ENCODE assay signal across 8 cellular contexts in the genomic region with DNA sequence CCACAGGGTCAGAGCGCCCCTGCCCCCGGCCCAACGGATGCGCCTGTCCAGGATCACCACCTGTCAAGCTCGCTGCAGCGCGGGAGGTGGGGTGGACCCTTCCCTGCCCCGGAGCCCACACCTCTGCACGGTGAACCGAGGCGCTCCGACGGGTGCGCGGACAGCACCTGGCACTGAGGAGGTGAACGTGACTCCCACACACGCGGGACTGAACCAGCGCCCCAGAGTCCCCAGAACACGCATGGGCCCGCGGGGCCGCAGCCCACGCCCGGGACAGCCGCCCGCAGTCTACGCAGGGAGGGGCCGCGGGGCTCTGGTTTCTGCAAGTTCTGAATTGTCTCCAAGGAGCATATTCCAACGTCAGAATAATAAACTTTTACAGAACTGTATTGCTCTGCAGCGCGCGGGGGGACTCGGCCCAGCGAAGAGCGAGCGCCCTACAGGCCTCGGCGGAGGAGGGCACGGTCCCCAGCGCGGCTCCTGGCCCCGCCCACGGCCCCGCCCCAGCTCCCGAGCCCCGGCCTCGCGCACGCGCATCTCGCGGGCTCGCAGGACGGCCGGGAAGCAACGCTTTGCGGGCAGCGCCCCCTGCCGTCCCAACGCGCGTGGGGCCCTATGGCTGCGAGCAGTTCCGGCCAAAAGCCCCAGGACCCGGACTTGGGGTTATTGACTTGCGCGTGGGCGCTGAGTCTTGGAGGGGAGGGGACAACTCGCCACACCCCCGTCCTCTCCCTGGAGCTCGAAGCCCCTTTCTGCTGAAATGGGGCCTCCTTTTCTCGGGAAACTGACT. TPM values are rescaled to one million over a fixed set of nuclear protein-coding genes. Genes with fewer than 3 reads are reported as not detected.
DNase-seq lines count a peak whose midpoint lies in the region; ATAC-seq and TF ChIP-seq lines count a peak whose summit lies in the region.

No MANE protein-coding gene starts in this region.

- no peaks in the 10 kb centered on the region for H3K9me3 ChIP-seq in Panc1 (ENCODE audit: control insufficient read depth, insufficient read depth, low read depth, low read length)

- no peaks in the 10 kb centered on the region for H3K9me3 Mint-ChIP-seq in Calu3 (ENCODE audit: low read depth, unreplicated experiment)
- no peaks in the 10 kb centered on the region for H3K9me3 Mint-ChIP-seq in activated T-helper 2 cell treated with anti-CD3 and anti-CD28 coated beads, Interferon-gamma antibody, Interleukin-2, Interleukin-4, amounts not matched to agents 10 μg/mL and 5 μg/mL and 100 μg/mL, durations not matched to agents 14 hours and 24 hours and 36 hours
- no peaks in the 10 kb centered on the region for H3K9me3 Mint-ChIP-seq in naive thymus-derived CD8-positive, alpha-beta T cell

- H3K4me3 Mint-ChIP-seq in Calu3 (ENCODE audit: low read depth, unreplicated experiment) = no peak overlapping the region
- peak overlapping the region; percentile 5 for H3K4me3 Mint-ChIP-seq in activated T-helper 2 cell treated with anti-CD3 and anti-CD28 coated beads, Interferon-gamma antibody, Interleukin-2, Interleukin-4, amounts not matched to agents 10 μg/mL and 5 μg/mL and 100 μg/mL, durations not matched to agents 14 hours and 24 hours and 36 hours (ENCODE audit: low read depth)
- H3K4me3 Mint-ChIP-seq in naive thymus-derived CD8-positive, alpha-beta T cell = peak overlapping the region in 9 of 10 donors; percentile 37 to 64 (median 50)

- H3K36me3 Mint-ChIP-seq in Calu3 (ENCODE audit: insufficient read depth, unreplicated experiment) = no peaks in the 10 kb centered on the region
- H3K36me3 Mint-ChIP-seq in activated T-helper 2 cell treated with anti-CD3 and anti-CD28 coated beads, Interferon-gamma antibody, Interleukin-2, Interleukin-4, amounts not matched to agents 10 μg/mL and 5 μg/mL and 100 μg/mL, durations not matched to agents 14 hours and 24 hours and 36 hours (ENCODE audit: low read depth) = no peaks in the 10 kb centered on the region
- H3K36me3 Mint-ChIP-seq in naive thymus-derived CD8-positive, alpha-beta T cell = peaks cover 0 to 5% (median 0%) of the 10 kb centered on the region in 3 donors

- H3K4me3 ChIP-seq in Panc1 (ENCODE audit: low read depth in 2 of 2, low read length in 2 of 2) = peak overlapping the region; percentile 44 to 55

- H3K4me1 Mint-ChIP-seq in Calu3 (ENCODE audit: low read depth, unreplicated experiment) = peaks cover 3% of the 10 kb centered on the region
- H3K4me1 Mint-ChIP-seq in activated T-helper 2 cell treated with anti-CD3 and anti-CD28 coated beads, Interferon-gamma antibody, Interleukin-2, Interleukin-4, amounts not matched to agents 10 μg/mL and 5 μg/mL and 100 μg/mL, durations not matched to agents 14 hours and 24 hours and 36 hours (ENCODE audit: low read depth) = no peaks in the 10 kb centered on the region
- H3K4me1 Mint-ChIP-seq in naive thymus-derived CD8-positive, alpha-beta T cell = peaks cover 0 to 4% (median 1%) of the 10 kb centered on the region in 4 donors

- H3K36me3 ChIP-seq in Panc1 (ENCODE audit: control insufficient read depth, insufficient read depth, low read length) = no peaks in the 10 kb centered on the region

- no peaks in the 10 kb centered on the region for H3K27me3 Mint-ChIP-seq in Calu3 (ENCODE audit: unreplicated experiment)
- peaks cover 3% of the 10 kb centered on the region for H3K27me3 Mint-ChIP-seq in activated T-helper 2 cell treated with anti-CD3 and anti-CD28 coated beads, Interferon-gamma antibody, Interleukin-2, Interleukin-4, amounts not matched to agents 10 μg/mL and 5 μg/mL and 100 μg/mL, durations not matched to agents 14 hours and 24 hours and 36 hours (ENCODE audit: low read depth)
- H3K27me3 Mint-ChIP-seq in naive thymus-derived CD8-positive, alpha-beta T cell = peaks cover 2 to 13% (median 8%) of the 10 kb centered on the region in 5 donors

- H3K27me3 ChIP-seq in Panc1 (ENCODE audit: control insufficient read depth, insufficient read depth, low read length) = no peaks in the 10 kb centered on the region

- H3K4me1 ChIP-seq in Panc1 (ENCODE audit: control insufficient read depth, insufficient read depth, low read length) = peaks cover 8% of the 10 kb centered on the region

- intact Hi-C loops in Calu3 (cut with micrococcal nuclease; ENCODE audit: unreplicated experiment) = loop anchor here (2.0 to 10.0 kb wide), 2 partner anchors 294 to 394 kb away; a partner anchor contains a TSS
- intact Hi-C loops in Panc1 (cut with micrococcal nuclease; ENCODE audit: unreplicated experiment) = loop anchor here (1.0 to 5.0 kb wide), 2 partner anchors 297 to 395 kb away; a partner anchor contains a TSS
- intact Hi-C loops in activated T-helper 2 cell treated with anti-CD3 and anti-CD28 coated beads, Interferon-gamma antibody, Interleukin-2, Interleukin-4, amounts not matched to agents 10 μg/mL and 5 μg/mL and 100 μg/mL, durations not matched to agents 14 hours and 24 hours and 36 hours (cut with micrococcal nuclease) = loop anchor here (1.0 to 2.0 kb wide), 5 partner anchors 30 to 806 kb away; no protein-coding TSS in a partner anchor

- no peak overlapping the region for H3K27ac Mint-ChIP-seq in Calu3 (ENCODE audit: unreplicated experiment)
- H3K27ac Mint-ChIP-seq in activated T-helper 2 cell treated with anti-CD3 and anti-CD28 coated beads, Interferon-gamma antibody, Interleukin-2, Interleukin-4, amounts not matched to agents 10 μg/mL and 5 μg/mL and 100 μg/mL, durations not matched to agents 14 hours and 24 hours and 36 hours = no peak overlapping the region
- peak overlapping the region in 3 of 10 donors; percentile 37 to 71 (median 44) for H3K27ac Mint-ChIP-seq in naive thymus-derived CD8-positive, alpha-beta T cell

- ATAC-seq in GM21381 (IDR thresholded peaks at IDR 0.05; ENCODE audit: unreplicated experiment) (peak; percentile 93), Panc1 (peak; percentile 96)
- ATAC-seq in naive thymus-derived CD8-positive, alpha-beta T cell = peak; percentile 96 to 97

- DNase-seq in Calu3 (peak; percentile 89), HUDEP-2 (lab: John Stamatoyannopoulos, UW; ENCODE audit: unreplicated experiment in 76 of 76) (peak in 73 of 76 experiments; percentile 9 to 93 (median 79)), Panc1 (ENCODE audit: low read depth, low spot score) (peak; percentile 36), fibroblast of peridontal ligament (ENCODE audit: extremely low read depth) (peak; percentile 74)
- peak; percentile 85 for DNase-seq in activated T-helper 2 cell treated with anti-CD3 and anti-CD28 coated beads, Interferon-gamma antibody, Interleukin-2, Interleukin-4, amounts not matched to agents 10 μg/mL and 5 μg/mL and 100 μg/mL, durations not matched to agents 14 hours and 24 hours and 36 hours (ENCODE audit: low spot score)
- peak; percentile 83 to 99 (median 92) for DNase-seq in naive thymus-derived CD8-positive, alpha-beta T cell
- DNase-seq in stimulated activated CD8-positive, alpha-beta memory T cell treated with anti-CD3 and anti-CD28 coated beads, Interleukin-7, amount 100 ng/mL, for 48 hours (ENCODE audit: extremely low read depth in 1 of 2, low read depth in 1 of 2) = peak; percentile 79 to 83

- BruUV-seq in Calu3 (replicated peaks; lab: Mats Ljungman, UMichigan) (no TSS peak), Panc1 (replicated peaks; lab: Mats Ljungman, UMichigan) (no TSS peak)

- in situ Hi-C loops in Panc1 (cut with HindIII; ENCODE audit: low pct_unique_long_range_greater_than_20kb, low sequenced_read_pairs) = no loop called here

- POLR2A ChIA-PET in Panc1 (lab: Charles Lee) = no interaction called here
- POLR2A ChIA-PET in naive thymus-derived CD8-positive, alpha-beta T cell (lab: Charles Lee) = interaction anchor here (0.6 to 1.6 kb wide), 3 partner anchors 15 to 394 kb away, joined by 3 to 7 read pairs (median 4); no protein-coding TSS in a partner anchor

- peak overlapping the region; percentile 60 for H3K27ac ChIP-seq in Panc1 (ENCODE audit: low read length)

- CTCF ChIA-PET in Calu3 (lab: Charles Lee) = interaction anchor here (0.6 to 2.5 kb wide), 9 partner anchors 9 to 395 kb away, joined by 3 to 33 read pairs (median 5); a partner anchor contains a TSS
- CTCF ChIA-PET in Panc1 (lab: Charles Lee) = interaction anchor here (0.6 to 1.9 kb wide), 11 partner anchors 99 to 464 kb away, joined by 3 to 52 read pairs (median 4); no protein-coding TSS in a partner anchor

- TF ChIP-seq CTCF in Calu3 (IDR thresholded peaks at IDR 0.05; ENCODE audit: unreplicated experiment) (peak; percentile 73), Panc1 (IDR thresholded peaks at IDR 0.05) (peak; percentile 99)

RNA-seq across cellular contexts. Expression of a gene that starts 29.7 kb away (rescaled TPM):
- total RNA-seq in Calu3 (2022) = 47.2 and 53.0 TPM in 2 replicates
- total RNA-seq in Panc1 (2021; ENCODE audit: unreplicated experiment) = 166 TPM
- 94.8 TPM for polyA plus RNA-seq in Panc1 (2012; ENCODE audit: insufficient read length)
- total RNA-seq in activated T-helper 2 cell treated with anti-CD3 and anti-CD28 coated beads, Interferon-gamma antibody, Interleukin-2, Interleukin-4, amounts not matched to agents 10 μg/mL and 5 μg/mL and 100 μg/mL, durations not matched to agents 14 hours and 24 hours and 36 hours = 42.6 and 45.8 TPM in 2 replicates
- 10 to 100 TPM; 47.1 to 47.2 TPM for total RNA-seq in naive thymus-derived CD8-positive, alpha-beta T cell
- 10 to 100 TPM; 67.9 to 91.5 (median 81.1) TPM for polyA plus RNA-seq in naive thymus-derived CD8-positive, alpha-beta T cell

Comparison
In these comparisons a context has a peak if more than half of its experiments do, and no peak if none do; other contexts are left out.
1. Peak in every context shown above with its lines: DNase-seq, ATAC-seq, H3K4me3 ChIP-seq and H3K27ac ChIP-seq.
2. DNase-seq: peak in every context shown above with its lines; median percentile 92 in naive thymus-derived CD8-positive, alpha-beta T cell; 89 in Calu3; 85 in activated T-helper 2 cell treated with anti-CD3 and anti-CD28 coated beads, Interferon-gamma antibody, Interleukin-2, Interleukin-4, amounts not matched to agents 10 μg/mL and 5 μg/mL and 100 μg/mL, durations not matched to agents 14 hours and 24 hours and 36 hours; 81 in stimulated activated CD8-positive, alpha-beta memory T cell treated with anti-CD3 and anti-CD28 coated beads, Interleukin-7, amount 100 ng/mL, for 48 hours; 79 in HUDEP-2; 74 in fibroblast of peridontal ligament; 36 in Panc1.